Comparison of ENCODE assay signal across 17 cellular contexts in genomic region chr4:7837597-7838135, GRCh38.
"Had no signal": no experiment of that assay in that cellular context is flagged by ENCODE, and none has a peak within 500 bp of the region (broad histone marks: within the 10 kb centered on the region; RNA-seq: fewer than 3 reads in every experiment).

No MANE protein-coding gene starts in this region.

- DNase-seq: activated CD4-positive, alpha-beta T cell treated with anti-CD3 and anti-CD28 coated beads, Interleukin-2, amount 10 ng/mL, durations not matched to agents 7 days and 5 days; activated CD8-positive, alpha-beta T cell treated with anti-CD3 and anti-CD28 coated beads, Interleukin-2, amount 10 ng/mL, durations not matched to agents 7 days and 5 days; activated effector memory CD4-positive, alpha-beta T cell treated with anti-CD3 and anti-CD28 coated beads, Interleukin-2, amount 50 U/mL, for 16 hours; activated naive CD4-positive, alpha-beta T cell treated with anti-CD3 and anti-CD28 coated beads, Interleukin-2, amount 50 U/mL, for 16 hours; activated T-cell treated with anti-CD3 and anti-CD28 coated beads, Interleukin-2, amount 50 U/mL, for 4 hours; effector memory CD8-positive, alpha-beta T cell; foreskin fibroblast; left cardiac atrium; lower lobe of right lung; natural killer cell; retina; stimulated activated naive CD8-positive, alpha-beta T cell treated with anti-CD3 and anti-CD28 coated beads, Interleukin-15, Interleukin-2, amounts not matched to agents 100 U/mL and 50 U/mL, for 24 hours; substantia nigra; T-cell; tibial artery had no signal

- H3K4me3 Mint-ChIP-seq: activated CD4-positive, alpha-beta T cell treated with anti-CD3 and anti-CD28 coated beads, Interleukin-2, amount 10 ng/mL, durations not matched to agents 7 days and 5 days; activated CD8-positive, alpha-beta T cell treated with anti-CD3 and anti-CD28 coated beads, Interleukin-2, amount 10 ng/mL, durations not matched to agents 7 days and 5 days; activated T-cell treated with anti-CD3 and anti-CD28 coated beads, Interleukin-2, amount 50 U/mL, for 4 hours; effector memory CD8-positive, alpha-beta T cell; natural killer cell; T-cell had no signal

- H3K36me3 Mint-ChIP-seq: natural killer cell had no signal

- H3K4me3 ChIP-seq: hepatocyte, lower lobe of right lung, tibial artery had no signal

- H3K36me3 ChIP-seq: tibial artery had no signal

- H3K9me3 Mint-ChIP-seq: activated CD4-positive, alpha-beta T cell treated with anti-CD3 and anti-CD28 coated beads, Interleukin-2, amount 10 ng/mL, durations not matched to agents 7 days and 5 days; effector memory CD8-positive, alpha-beta T cell; natural killer cell had no signal

- H3K4me1 Mint-ChIP-seq: natural killer cell had no signal

- H3K27ac ChIP-seq: hepatocyte, lower lobe of right lung had no signal

- H3K27ac Mint-ChIP-seq: activated CD4-positive, alpha-beta T cell treated with anti-CD3 and anti-CD28 coated beads, Interleukin-2, amount 10 ng/mL, durations not matched to agents 7 days and 5 days; activated CD8-positive, alpha-beta T cell treated with anti-CD3 and anti-CD28 coated beads, Interleukin-2, amount 10 ng/mL, durations not matched to agents 7 days and 5 days; effector memory CD8-positive, alpha-beta T cell; natural killer cell had no signal

- H3K9me3 ChIP-seq: lower lobe of right lung, tibial artery had no signal

- H3K27me3 ChIP-seq: hepatocyte, tibial artery had no signal

- ATAC-seq: activated CD4-positive, CD25-positive, alpha-beta regulatory T cell treated with anti-CD3 and anti-CD28 coated beads, Interleukin-2, amount 50 U/mL, for 24 hours; activated CD8-positive, alpha-beta T cell treated with anti-CD3 and anti-CD28 coated beads, Interleukin-2, amount 10 ng/mL, durations not matched to agents 7 days and 5 days; activated T-cell treated with anti-CD3 and anti-CD28 coated beads, Interleukin-2, amount 50 U/mL, for 4 hours; effector memory CD8-positive, alpha-beta T cell; lower lobe of right lung; natural killer cell; stimulated activated naive CD8-positive, alpha-beta T cell treated with anti-CD3 and anti-CD28 coated beads, Interleukin-15, Interleukin-2, amounts not matched to agents 100 U/mL and 50 U/mL, for 24 hours; T-cell had no signal

- H3K27me3 Mint-ChIP-seq: activated CD4-positive, alpha-beta T cell treated with anti-CD3 and anti-CD28 coated beads, Interleukin-2, amount 10 ng/mL, durations not matched to agents 7 days and 5 days; effector memory CD8-positive, alpha-beta T cell; T-cell had no signal
